16 cellular contexts compared by ENCODE assay signal in genomic region chr3:29643034-29643425, GRCh38.
DNase-seq lines count a peak whose midpoint lies in the region; ATAC-seq and TF ChIP-seq lines count a peak whose summit lies in the region.
"Had no signal": no experiment of that assay in that cellular context is flagged by ENCODE, and none has a peak within 500 bp of the region (broad histone marks: within the 10 kb centered on the region; RNA-seq: fewer than 3 reads in every experiment).

No MANE protein-coding gene starts in this region.

- peak overlapping the region; percentile 4 for H3K4me3 Mint-ChIP-seq in glutamatergic neuron (ENCODE audit: unreplicated experiment)
- no peak overlapping the region for H3K4me3 Mint-ChIP-seq in activated CD8-positive, alpha-beta T cell treated with anti-CD3 and anti-CD28 coated beads, Interleukin-2, amount 10 ng/mL, durations not matched to agents 7 days and 5 days
- H3K4me3 Mint-ChIP-seq: activated naive CD8-positive, alpha-beta T cell treated with anti-CD3 and anti-CD28 coated beads, Interleukin-2, amount 10 ng/mL, durations not matched to agents 7 days and 5 days; nephron; stimulated activated naive CD8-positive, alpha-beta T cell treated with anti-CD3 and anti-CD28 coated beads, Interleukin-15, Interleukin-2, amounts not matched to agents 100 ng/mL and 50 ng/mL, for 24 hours had no signal

- intact Hi-C loops in prostate gland (cut with DNase I), result loop anchor here (5.0 to 10.0 kb wide), 3 partner anchors 108 to 361 kb away; partner anchors contain the start of gene RBMS3

- peak; percentile 97 for DNase-seq in NCI-H82 (lab: John Stamatoyannopoulos, UW)
- no peak for DNase-seq in glutamatergic neuron
- no peak for DNase-seq in prostate gland (ENCODE audit: low spot score)
- DNase-seq in anterior cingulate cortex (lab: John Stamatoyannopoulos, UW), result no peak
- no peak for DNase-seq in activated CD8-positive, alpha-beta T cell treated with anti-CD3 and anti-CD28 coated beads, Interleukin-2, amount 10 ng/mL, durations not matched to agents 7 days and 5 days
- DNase-seq: activated CD4-positive, CD25-positive, alpha-beta regulatory T cell treated with anti-CD3 and anti-CD28 coated beads, Interleukin-2, amount 50 U/mL, for 72 hours; activated naive CD8-positive, alpha-beta T cell treated with anti-CD3 and anti-CD28 coated beads, Interleukin-2, amount 10 ng/mL, durations not matched to agents 7 days and 5 days; NCI-H524; T-helper 1 cell had no signal

- no peaks in the 10 kb centered on the region for H3K27me3 Mint-ChIP-seq in glutamatergic neuron (ENCODE audit: unreplicated experiment)
- peaks cover 2% of the 10 kb centered on the region for H3K27me3 Mint-ChIP-seq in activated CD8-positive, alpha-beta T cell treated with anti-CD3 and anti-CD28 coated beads, Interleukin-2, amount 10 ng/mL, durations not matched to agents 7 days and 5 days (ENCODE audit: low read depth)
- H3K27me3 Mint-ChIP-seq: activated naive CD8-positive, alpha-beta T cell treated with anti-CD3 and anti-CD28 coated beads, Interleukin-2, amount 10 ng/mL, durations not matched to agents 7 days and 5 days had no signal

- H3K27ac ChIP-seq in ACC112 (ENCODE audit: low read depth, low read length) (peak overlapping the region; percentile 52), prostate gland (peak overlapping the region; percentile 43 to 50)
- H3K27ac ChIP-seq: KMS-11 had no signal

- WGBS in prostate gland, result 71% methylated on average over 3 of the region's 3 CpGs

- H3K4me1 ChIP-seq in ACC112 (ENCODE audit: control insufficient read depth, insufficient read depth, low read length, unreplicated experiment) (peaks cover 46% of the 10 kb centered on the region), prostate gland (replicated peaks) (peaks cover 2% of the 10 kb centered on the region)

- H3K9me3 ChIP-seq in prostate gland, result no peaks in the 10 kb centered on the region
- H3K9me3 ChIP-seq: Peyer's patch had no signal

- H3K36me3 ChIP-seq in ACC112 (ENCODE audit: insufficient read depth, low read length), result no peaks in the 10 kb centered on the region
- no peaks in the 10 kb centered on the region for H3K36me3 ChIP-seq in prostate gland
- H3K36me3 ChIP-seq: Peyer's patch had no signal

- H3K27me3 ChIP-seq in ACC112 (ENCODE audit: insufficient read depth, low read length), result no peaks in the 10 kb centered on the region
- H3K27me3 ChIP-seq in prostate gland (replicated peaks; ENCODE audit: insufficient read depth), result no peaks in the 10 kb centered on the region
- H3K27me3 ChIP-seq: Peyer's patch had no signal

- ATAC-seq in HG02588 (IDR thresholded peaks at IDR 0.05; ENCODE audit: unreplicated experiment), result no peak
- no peak for ATAC-seq in activated CD8-positive, alpha-beta T cell treated with anti-CD3 and anti-CD28 coated beads, Interleukin-2, amount 10 ng/mL, durations not matched to agents 7 days and 5 days
- ATAC-seq in GM21528 (IDR thresholded peaks at IDR 0.05; ENCODE audit: low FRiP score, unreplicated experiment), result no peak

- CTCF ChIA-PET in activated CD8-positive, alpha-beta T cell treated with anti-CD3 and anti-CD28 coated beads, Interleukin-2, amount 10 ng/mL, durations not matched to agents 7 days and 5 days (lab: Charles Lee), result no interaction called here

- 0 out of 2 replicates have a peak overlapping the region, but pooled peaks have one; percentile 8 for H3K4me3 ChIP-seq in ACC112 (ENCODE audit: low read depth, low read length)
- H3K4me3 ChIP-seq in prostate gland, result no peak overlapping the region
- H3K4me3 ChIP-seq: Peyer's patch had no signal

- peak overlapping the region; percentile 88 for H3K27ac Mint-ChIP-seq in glutamatergic neuron (ENCODE audit: unreplicated experiment)
- no peak overlapping the region for H3K27ac Mint-ChIP-seq in activated CD8-positive, alpha-beta T cell treated with anti-CD3 and anti-CD28 coated beads, Interleukin-2, amount 10 ng/mL, durations not matched to agents 7 days and 5 days
- H3K27ac Mint-ChIP-seq: activated naive CD8-positive, alpha-beta T cell treated with anti-CD3 and anti-CD28 coated beads, Interleukin-2, amount 10 ng/mL, durations not matched to agents 7 days and 5 days; stimulated activated naive CD8-positive, alpha-beta T cell treated with anti-CD3 and anti-CD28 coated beads, Interleukin-15, Interleukin-2, amounts not matched to agents 100 ng/mL and 50 ng/mL, for 24 hours had no signal

- no peak for TF ChIP-seq CTCF in glutamatergic neuron (IDR thresholded peaks at IDR 0.05; ENCODE audit: partially characterized antibody, unreplicated experiment)
- no peak for TF ChIP-seq CTCF in prostate gland (IDR thresholded peaks at IDR 0.05)

- no peaks in the 10 kb centered on the region for H3K36me3 Mint-ChIP-seq in glutamatergic neuron (ENCODE audit: unreplicated experiment)
- no peaks in the 10 kb centered on the region for H3K36me3 Mint-ChIP-seq in activated CD8-positive, alpha-beta T cell treated with anti-CD3 and anti-CD28 coated beads, Interleukin-2, amount 10 ng/mL, durations not matched to agents 7 days and 5 days (ENCODE audit: low read depth)
- H3K36me3 Mint-ChIP-seq: activated naive CD8-positive, alpha-beta T cell treated with anti-CD3 and anti-CD28 coated beads, Interleukin-2, amount 10 ng/mL, durations not matched to agents 7 days and 5 days had no signal

- H2AFZ ChIP-seq in ACC112 (ENCODE audit: low read length, unreplicated experiment), result no peak overlapping the region

- POLR2A ChIA-PET in activated CD8-positive, alpha-beta T cell treated with anti-CD3 and anti-CD28 coated beads, Interleukin-2, amount 10 ng/mL, durations not matched to agents 7 days and 5 days (lab: Charles Lee), result no interaction called here

- H3K9me3 Mint-ChIP-seq in glutamatergic neuron (ENCODE audit: unreplicated experiment), result no peaks in the 10 kb centered on the region
- no peaks in the 10 kb centered on the region for H3K9me3 Mint-ChIP-seq in activated CD8-positive, alpha-beta T cell treated with anti-CD3 and anti-CD28 coated beads, Interleukin-2, amount 10 ng/mL, durations not matched to agents 7 days and 5 days (ENCODE audit: insufficient read depth)
- H3K9me3 Mint-ChIP-seq: nephron; stimulated activated naive CD8-positive, alpha-beta T cell treated with anti-CD3 and anti-CD28 coated beads, Interleukin-15, Interleukin-2, amounts not matched to agents 100 ng/mL and 50 ng/mL, for 24 hours had no signal

- H3K79me2 ChIP-seq in ACC112 (ENCODE audit: control insufficient read depth, insufficient read depth, low read length, unreplicated experiment), result no peaks in the 10 kb centered on the region

- H3K4me1 Mint-ChIP-seq in glutamatergic neuron (ENCODE audit: low read depth, unreplicated experiment), result peaks cover 13% of the 10 kb centered on the region
- no peaks in the 10 kb centered on the region for H3K4me1 Mint-ChIP-seq in activated CD8-positive, alpha-beta T cell treated with anti-CD3 and anti-CD28 coated beads, Interleukin-2, amount 10 ng/mL, durations not matched to agents 7 days and 5 days (ENCODE audit: low read depth)
- H3K4me1 Mint-ChIP-seq: activated naive CD8-positive, alpha-beta T cell treated with anti-CD3 and anti-CD28 coated beads, Interleukin-2, amount 10 ng/mL, durations not matched to agents 7 days and 5 days had no signal

- no peak for TF ChIP-seq POLR2A in prostate gland (IDR thresholded peaks at IDR 0.05)
